In the genomic region with DNA sequence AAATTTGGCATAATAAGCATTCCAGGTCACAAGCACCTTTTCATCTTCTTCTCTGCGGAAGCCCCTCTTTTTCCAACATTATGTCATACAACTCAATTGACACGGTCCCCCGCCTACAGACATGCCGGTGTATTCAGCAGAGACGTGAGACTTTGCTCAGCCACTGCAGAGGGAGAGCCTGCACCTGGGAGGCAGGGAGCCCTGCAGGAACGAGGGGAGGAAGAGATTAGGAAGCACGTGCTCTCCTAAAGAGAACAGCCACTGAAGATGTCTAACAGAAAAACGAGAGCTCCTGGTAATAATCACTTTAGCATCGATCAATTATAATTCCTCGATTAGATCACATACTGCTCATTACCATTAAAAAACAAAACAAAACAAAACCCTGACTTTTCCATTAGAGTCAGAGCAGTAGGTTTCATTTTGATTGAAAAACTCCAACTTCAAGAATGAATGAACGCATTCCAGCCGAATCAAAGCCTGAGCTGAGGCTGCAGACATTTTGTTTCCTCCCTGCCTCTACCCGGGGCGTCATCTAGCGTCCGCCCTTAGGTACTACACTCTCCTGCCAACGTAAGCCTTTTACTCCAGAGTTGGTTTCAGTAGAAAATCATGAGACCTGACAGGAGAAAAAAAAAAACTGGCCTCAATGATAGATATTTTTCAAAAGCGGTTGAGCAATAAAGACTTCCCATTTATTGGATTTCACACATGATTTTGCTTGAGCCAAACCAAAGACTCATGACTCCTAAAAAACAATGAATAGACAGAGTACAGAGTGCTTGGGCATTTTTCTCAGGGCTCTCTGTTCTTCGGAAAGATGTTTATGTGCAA, we compare ENCODE assay signal across 1 cellular context.
TF ChIP-seq lines count a peak whose summit lies in the region.

No MANE protein-coding gene starts in this region.

TF ChIP-seq in HEK293, 187 proteins besides CTCF, POLR2A, EP300 and RAD21 (continued from another document):
- TF ChIP-seq ZNF266 (tag by site-specific recombination; IDR thresholded peaks at IDR 0.05; ENCODE audit: low read depth) (no peak), ZNF658 (tag by site-specific recombination; IDR thresholded peaks at IDR 0.05) (no peak), ZSCAN23 (tag by site-specific recombination; IDR thresholded peaks at IDR 0.05) (no peak), ZNF677 (tag by site-specific recombination; IDR thresholded peaks at IDR 0.05) (no peak), KLF9 (tag by site-specific recombination; IDR thresholded peaks at IDR 0.05; ENCODE audit: low read depth) (no peak), ZNF561 (tag by site-specific recombination; IDR thresholded peaks at IDR 0.05; ENCODE audit: borderline replicate concordance) (no peak), ZFP37 (tag by site-specific recombination; IDR thresholded peaks at IDR 0.05) (no peak), ZNF350 (tag by site-specific recombination; IDR thresholded peaks at IDR 0.05) (no peak), ZNF133 (tag by site-specific recombination; IDR thresholded peaks at IDR 0.05) (no peak), HOXC10 (CRISPR knock-in tag; IDR thresholded peaks at IDR 0.05) (no peak), ZNF202 (tag by site-specific recombination; IDR thresholded peaks at IDR 0.05; ENCODE audit: borderline replicate concordance) (no peak), ZNF140 (tag by site-specific recombination; IDR thresholded peaks at IDR 0.05) (no peak), ZNF112 (tag by site-specific recombination; IDR thresholded peaks at IDR 0.05) (no peak), ZNF311 (tag by site-specific recombination; IDR thresholded peaks at IDR 0.05; ENCODE audit: borderline replicate concordance) (no peak), GLIS2 (tag by site-specific recombination; IDR thresholded peaks at IDR 0.05) (no peak), ZNF501 (tag by site-specific recombination; IDR thresholded peaks at IDR 0.05) (0 out of 2 replicates have a peak, but pooled peaks have one; percentile 34), HOXD13 (CRISPR knock-in tag; IDR thresholded peaks at IDR 0.05; ENCODE audit: borderline replicate concordance) (no peak), GLIS1 (tag by site-specific recombination; IDR thresholded peaks at IDR 0.05) (no peak), TCF7L2 (IDR thresholded peaks at IDR 0.05; ENCODE audit: borderline replicate concordance, low read depth, low read length) (no peak), ZNF324 (tag by site-specific recombination; IDR thresholded peaks at IDR 0.05) (no peak), ZNF785 (tag by site-specific recombination; IDR thresholded peaks at IDR 0.05) (no peak), ZNF560 (tag by site-specific recombination; IDR thresholded peaks at IDR 0.05; ENCODE audit: borderline replicate concordance) (no peak), BCL11B (tag by site-specific recombination; IDR thresholded peaks at IDR 0.05; ENCODE audit: low read depth) (no peak), ZNF654 (tag by site-specific recombination; IDR thresholded peaks at IDR 0.05; ENCODE audit: low read depth) (peak; percentile 84), KLF10 (tag by site-specific recombination; IDR thresholded peaks at IDR 0.05) (no peak), ZNF274 (IDR thresholded peaks at IDR 0.05; ENCODE audit: low read length) (no peak), ZNF274 (tag by site-specific recombination; IDR thresholded peaks at IDR 0.05; ENCODE audit: borderline replicate concordance) (no peak), MEIS1 (CRISPR knock-in tag; IDR thresholded peaks at IDR 0.05; ENCODE audit: borderline replicate concordance) (no peak), ZNF302 (tag by site-specific recombination; IDR thresholded peaks at IDR 0.05; ENCODE audit: low read depth) (no peak), ZNF629 (tag by site-specific recombination; IDR thresholded peaks at IDR 0.05) (0 out of 2 replicates have a peak, but pooled peaks have one; percentile 14), ZNF791 (tag by site-specific recombination; IDR thresholded peaks at IDR 0.05) (no peak), ZNF2 (tag by site-specific recombination; IDR thresholded peaks at IDR 0.05) (peak; percentile 61; the same call in 1 of the 2 replicates), ZNF433 (tag by site-specific recombination; IDR thresholded peaks at IDR 0.05; ENCODE audit: low read depth) (no peak), KLF1 (tag by site-specific recombination; IDR thresholded peaks at IDR 0.05) (no peak), FEZF1 (tag by site-specific recombination; IDR thresholded peaks at IDR 0.05) (no peak)
- TF ChIP-seq, protein P1, sequence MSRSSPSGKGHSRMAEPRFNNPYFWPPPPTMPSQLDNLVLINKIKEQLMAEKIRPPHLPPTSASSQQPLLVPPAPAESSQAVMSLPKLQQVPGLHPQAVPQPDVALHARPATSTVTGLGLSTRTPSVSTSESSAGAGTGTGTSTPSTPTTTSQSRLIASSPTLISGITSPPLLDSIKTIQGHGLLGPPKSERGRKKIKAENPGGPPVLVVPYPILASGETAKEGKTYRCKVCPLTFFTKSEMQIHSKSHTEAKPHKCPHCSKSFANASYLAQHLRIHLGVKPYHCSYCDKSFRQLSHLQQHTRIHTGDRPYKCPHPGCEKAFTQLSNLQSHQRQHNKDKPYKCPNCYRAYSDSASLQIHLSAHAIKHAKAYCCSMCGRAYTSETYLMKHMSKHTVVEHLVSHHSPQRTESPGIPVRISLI (tag by site-specific recombination; IDR thresholded peaks at IDR 0.05): no peak
- TF ChIP-seq, protein P2, sequence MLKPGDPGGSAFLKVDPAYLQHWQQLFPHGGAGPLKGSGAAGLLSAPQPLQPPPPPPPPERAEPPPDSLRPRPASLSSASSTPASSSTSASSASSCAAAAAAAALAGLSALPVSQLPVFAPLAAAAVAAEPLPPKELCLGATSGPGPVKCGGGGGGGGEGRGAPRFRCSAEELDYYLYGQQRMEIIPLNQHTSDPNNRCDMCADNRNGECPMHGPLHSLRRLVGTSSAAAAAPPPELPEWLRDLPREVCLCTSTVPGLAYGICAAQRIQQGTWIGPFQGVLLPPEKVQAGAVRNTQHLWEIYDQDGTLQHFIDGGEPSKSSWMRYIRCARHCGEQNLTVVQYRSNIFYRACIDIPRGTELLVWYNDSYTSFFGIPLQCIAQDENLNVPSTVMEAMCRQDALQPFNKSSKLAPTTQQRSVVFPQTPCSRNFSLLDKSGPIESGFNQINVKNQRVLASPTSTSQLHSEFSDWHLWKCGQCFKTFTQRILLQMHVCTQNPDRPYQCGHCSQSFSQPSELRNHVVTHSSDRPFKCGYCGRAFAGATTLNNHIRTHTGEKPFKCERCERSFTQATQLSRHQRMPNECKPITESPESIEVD (tag by site-specific recombination; IDR thresholded peaks at IDR 0.05): 0 out of 2 replicates have a peak, but pooled peaks have one; percentile 15
- TF ChIP-seq, protein P3, sequence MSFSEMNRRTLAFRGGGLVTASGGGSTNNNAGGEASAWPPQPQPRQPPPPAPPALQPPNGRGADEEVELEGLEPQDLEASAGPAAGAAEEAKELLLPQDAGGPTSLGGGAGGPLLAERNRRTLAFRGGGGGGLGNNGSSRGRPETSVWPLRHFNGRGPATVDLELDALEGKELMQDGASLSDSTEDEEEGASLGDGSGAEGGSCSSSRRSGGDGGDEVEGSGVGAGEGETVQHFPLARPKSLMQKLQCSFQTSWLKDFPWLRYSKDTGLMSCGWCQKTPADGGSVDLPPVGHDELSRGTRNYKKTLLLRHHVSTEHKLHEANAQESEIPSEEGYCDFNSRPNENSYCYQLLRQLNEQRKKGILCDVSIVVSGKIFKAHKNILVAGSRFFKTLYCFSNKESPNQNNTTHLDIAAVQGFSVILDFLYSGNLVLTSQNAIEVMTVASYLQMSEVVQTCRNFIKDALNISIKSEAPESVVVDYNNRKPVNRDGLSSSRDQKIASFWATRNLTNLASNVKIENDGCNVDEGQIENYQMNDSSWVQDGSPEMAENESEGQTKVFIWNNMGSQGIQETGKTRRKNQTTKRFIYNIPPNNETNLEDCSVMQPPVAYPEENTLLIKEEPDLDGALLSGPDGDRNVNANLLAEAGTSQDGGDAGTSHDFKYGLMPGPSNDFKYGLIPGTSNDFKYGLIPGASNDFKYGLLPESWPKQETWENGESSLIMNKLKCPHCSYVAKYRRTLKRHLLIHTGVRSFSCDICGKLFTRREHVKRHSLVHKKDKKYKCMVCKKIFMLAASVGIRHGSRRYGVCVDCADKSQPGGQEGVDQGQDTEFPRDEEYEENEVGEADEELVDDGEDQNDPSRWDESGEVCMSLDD (tag by site-specific recombination; IDR thresholded peaks at IDR 0.05): no peak
- TF ChIP-seq, protein P4, sequence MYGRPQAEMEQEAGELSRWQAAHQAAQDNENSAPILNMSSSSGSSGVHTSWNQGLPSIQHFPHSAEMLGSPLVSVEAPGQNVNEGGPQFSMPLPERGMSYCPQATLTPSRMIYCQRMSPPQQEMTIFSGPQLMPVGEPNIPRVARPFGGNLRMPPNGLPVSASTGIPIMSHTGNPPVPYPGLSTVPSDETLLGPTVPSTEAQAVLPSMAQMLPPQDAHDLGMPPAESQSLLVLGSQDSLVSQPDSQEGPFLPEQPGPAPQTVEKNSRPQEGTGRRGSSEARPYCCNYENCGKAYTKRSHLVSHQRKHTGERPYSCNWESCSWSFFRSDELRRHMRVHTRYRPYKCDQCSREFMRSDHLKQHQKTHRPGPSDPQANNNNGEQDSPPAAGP (tag by site-specific recombination; IDR thresholded peaks at IDR 0.05): no peak
- TF ChIP-seq, protein P5, sequence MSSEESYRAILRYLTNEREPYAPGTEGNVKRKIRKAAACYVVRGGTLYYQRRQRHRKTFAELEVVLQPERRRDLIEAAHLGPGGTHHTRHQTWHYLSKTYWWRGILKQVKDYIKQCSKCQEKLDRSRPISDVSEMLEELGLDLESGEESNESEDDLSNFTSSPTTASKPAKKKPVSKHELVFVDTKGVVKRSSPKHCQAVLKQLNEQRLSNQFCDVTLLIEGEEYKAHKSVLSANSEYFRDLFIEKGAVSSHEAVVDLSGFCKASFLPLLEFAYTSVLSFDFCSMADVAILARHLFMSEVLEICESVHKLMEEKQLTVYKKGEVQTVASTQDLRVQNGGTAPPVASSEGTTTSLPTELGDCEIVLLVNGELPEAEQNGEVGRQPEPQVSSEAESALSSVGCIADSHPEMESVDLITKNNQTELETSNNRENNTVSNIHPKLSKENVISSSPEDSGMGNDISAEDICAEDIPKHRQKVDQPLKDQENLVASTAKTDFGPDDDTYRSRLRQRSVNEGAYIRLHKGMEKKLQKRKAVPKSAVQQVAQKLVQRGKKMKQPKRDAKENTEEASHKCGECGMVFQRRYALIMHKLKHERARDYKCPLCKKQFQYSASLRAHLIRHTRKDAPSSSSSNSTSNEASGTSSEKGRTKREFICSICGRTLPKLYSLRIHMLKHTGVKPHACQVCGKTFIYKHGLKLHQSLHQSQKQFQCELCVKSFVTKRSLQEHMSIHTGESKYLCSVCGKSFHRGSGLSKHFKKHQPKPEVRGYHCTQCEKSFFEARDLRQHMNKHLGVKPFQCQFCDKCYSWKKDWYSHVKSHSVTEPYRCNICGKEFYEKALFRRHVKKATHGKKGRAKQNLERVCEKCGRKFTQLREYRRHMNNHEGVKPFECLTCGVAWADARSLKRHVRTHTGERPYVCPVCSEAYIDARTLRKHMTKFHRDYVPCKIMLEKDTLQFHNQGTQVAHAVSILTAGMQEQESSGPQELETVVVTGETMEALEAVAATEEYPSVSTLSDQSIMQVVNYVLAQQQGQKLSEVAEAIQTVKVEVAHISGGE (tag by site-specific recombination; conservative IDR thresholded peaks at IDR 0.05; ENCODE audit: low read depth): no peak
- TF ChIP-seq, protein P6, sequence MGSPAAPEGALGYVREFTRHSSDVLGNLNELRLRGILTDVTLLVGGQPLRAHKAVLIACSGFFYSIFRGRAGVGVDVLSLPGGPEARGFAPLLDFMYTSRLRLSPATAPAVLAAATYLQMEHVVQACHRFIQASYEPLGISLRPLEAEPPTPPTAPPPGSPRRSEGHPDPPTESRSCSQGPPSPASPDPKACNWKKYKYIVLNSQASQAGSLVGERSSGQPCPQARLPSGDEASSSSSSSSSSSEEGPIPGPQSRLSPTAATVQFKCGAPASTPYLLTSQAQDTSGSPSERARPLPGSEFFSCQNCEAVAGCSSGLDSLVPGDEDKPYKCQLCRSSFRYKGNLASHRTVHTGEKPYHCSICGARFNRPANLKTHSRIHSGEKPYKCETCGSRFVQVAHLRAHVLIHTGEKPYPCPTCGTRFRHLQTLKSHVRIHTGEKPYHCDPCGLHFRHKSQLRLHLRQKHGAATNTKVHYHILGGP (tag by site-specific recombination; IDR thresholded peaks at IDR 0.05): no peak
- TF ChIP-seq, protein P7, sequence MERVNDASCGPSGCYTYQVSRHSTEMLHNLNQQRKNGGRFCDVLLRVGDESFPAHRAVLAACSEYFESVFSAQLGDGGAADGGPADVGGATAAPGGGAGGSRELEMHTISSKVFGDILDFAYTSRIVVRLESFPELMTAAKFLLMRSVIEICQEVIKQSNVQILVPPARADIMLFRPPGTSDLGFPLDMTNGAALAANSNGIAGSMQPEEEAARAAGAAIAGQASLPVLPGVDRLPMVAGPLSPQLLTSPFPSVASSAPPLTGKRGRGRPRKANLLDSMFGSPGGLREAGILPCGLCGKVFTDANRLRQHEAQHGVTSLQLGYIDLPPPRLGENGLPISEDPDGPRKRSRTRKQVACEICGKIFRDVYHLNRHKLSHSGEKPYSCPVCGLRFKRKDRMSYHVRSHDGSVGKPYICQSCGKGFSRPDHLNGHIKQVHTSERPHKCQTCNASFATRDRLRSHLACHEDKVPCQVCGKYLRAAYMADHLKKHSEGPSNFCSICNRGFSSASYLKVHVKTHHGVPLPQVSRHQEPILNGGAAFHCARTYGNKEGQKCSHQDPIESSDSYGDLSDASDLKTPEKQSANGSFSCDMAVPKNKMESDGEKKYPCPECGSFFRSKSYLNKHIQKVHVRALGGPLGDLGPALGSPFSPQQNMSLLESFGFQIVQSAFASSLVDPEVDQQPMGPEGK (tag by site-specific recombination; IDR thresholded peaks at IDR 0.05): no peak
- TF ChIP-seq, protein P8, sequence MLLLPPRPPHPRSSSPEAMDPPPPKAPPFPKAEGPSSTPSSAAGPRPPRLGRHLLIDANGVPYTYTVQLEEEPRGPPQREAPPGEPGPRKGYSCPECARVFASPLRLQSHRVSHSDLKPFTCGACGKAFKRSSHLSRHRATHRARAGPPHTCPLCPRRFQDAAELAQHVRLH (tag by site-specific recombination; IDR thresholded peaks at IDR 0.05): no peak
